24 cellular contexts compared by ENCODE assay signal in genomic region chr11:110177057-110177397, GRCh38.
"Had no signal": no experiment of that assay in that cellular context is flagged by ENCODE, and none has a peak within 500 bp of the region (broad histone marks: within the 10 kb centered on the region; RNA-seq: fewer than 3 reads in every experiment).

No MANE protein-coding gene starts in this region.

- H3K9me3 Mint-ChIP-seq: activated B cell treated with CpG ODN at 0.5 μM for 24 hours; activated CD4-positive, alpha-beta T cell treated with anti-CD3 and anti-CD28 coated beads, Interleukin-2, amount 10 ng/mL, durations not matched to agents 24 days and 14 days; activated naive CD4-positive, alpha-beta T cell treated with anti-CD3 and anti-CD28 coated beads, Interleukin-2, amount 50 U/mL, for 72 hours; activated naive CD8-positive, alpha-beta T cell treated with anti-CD3 and anti-CD28 coated beads, Interleukin-2, amount 50 U/mL, for 24 hours; activated T-cell treated with anti-CD3 and anti-CD28 coated beads, Interleukin-2, amount 50 U/mL, for 4 hours; central memory CD8-positive, alpha-beta T cell; T-helper 1 cell treated with Interleukin-12 subunit alpha and Interleukin-12 subunit beta and Interleukin-4 antibody, amounts not matched to agents 30 μg/mL and 1 μg/mL, for 36 hours had no signal

- ATAC-seq: activated CD8-positive, alpha-beta memory T cell treated with anti-CD3 and anti-CD28 coated beads, Interleukin-2, amount 10 ng/mL, durations not matched to agents 7 days and 5 days; activated naive CD4-positive, alpha-beta T cell treated with anti-CD3 and anti-CD28 coated beads, Interleukin-2, amount 50 U/mL, for 72 hours; activated naive CD8-positive, alpha-beta T cell treated with anti-CD3 and anti-CD28 coated beads, Interleukin-2, amount 50 U/mL, for 24 hours; activated T-cell treated with anti-CD3 and anti-CD28 coated beads, Interleukin-2, amount 50 U/mL, for 4 hours; body of pancreas; Panc1 had no signal

- H3K36me3 Mint-ChIP-seq: activated CD8-positive, alpha-beta memory T cell treated with anti-CD3 and anti-CD28 coated beads, Interleukin-2, amount 10 ng/mL, durations not matched to agents 7 days and 5 days; activated naive CD4-positive, alpha-beta T cell treated with anti-CD3 and anti-CD28 coated beads, Interleukin-2, amount 50 U/mL, for 72 hours had no signal

- DNase-seq: activated B cell treated with CpG ODN at 0.5 μM for 24 hours; activated CD4-positive, alpha-beta T cell treated with anti-CD3 and anti-CD28 coated beads for 1 hour; activated CD4-positive, alpha-beta T cell treated with anti-CD3 and anti-CD28 coated beads, Interleukin-2, amount 10 ng/mL, durations not matched to agents 24 days and 14 days; activated CD4-positive, alpha-beta T cell treated with anti-CD3 and anti-CD28 coated beads, Interleukin-2, amount 50 U/mL, for 48 hours; activated CD8-positive, alpha-beta memory T cell treated with anti-CD3 and anti-CD28 coated beads, Interleukin-2, amount 10 ng/mL, durations not matched to agents 7 days and 5 days; activated effector memory CD4-positive, alpha-beta T cell treated with anti-CD3 and anti-CD28 coated beads, Interleukin-2, amount 50 U/mL, for 16 hours; activated naive CD4-positive, alpha-beta T cell treated with Interleukin-2 at 50 U/mL for 16 hours; activated naive CD8-positive, alpha-beta T cell treated with anti-CD3 and anti-CD28 coated beads, Interleukin-2, amount 50 U/mL, for 24 hours; activated T-cell treated with anti-CD3 and anti-CD28 coated beads, Interleukin-2, amount 50 U/mL, for 4 hours; amniotic stem cell; body of pancreas; MM.1S; NCI-H1105 treated with DMSO at 0.1 percent for 48 hours; NCI-H2029; NCI-H2107; NCI-H2171 treated with DMSO at 0.1 percent for 48 hours; NCI-H526 treated with DMSO at 0.1 percent for 48 hours; NK-92 treated with Interleukin-12 subunit alpha and Interleukin-12 subunit beta, amount 100 ng/mL, for 24 hours; OCI-M1; SHP77 had no signal

- H3K27ac Mint-ChIP-seq: activated B cell treated with CpG ODN at 0.5 μM for 24 hours; activated CD4-positive, alpha-beta T cell treated with anti-CD3 and anti-CD28 coated beads, Interleukin-2, amount 10 ng/mL, durations not matched to agents 24 days and 14 days; activated CD8-positive, alpha-beta memory T cell treated with anti-CD3 and anti-CD28 coated beads, Interleukin-2, amount 10 ng/mL, durations not matched to agents 7 days and 5 days; activated naive CD4-positive, alpha-beta T cell treated with anti-CD3 and anti-CD28 coated beads, Interleukin-2, amount 50 U/mL, for 72 hours; activated naive CD8-positive, alpha-beta T cell treated with anti-CD3 and anti-CD28 coated beads, Interleukin-2, amount 50 U/mL, for 24 hours; T-helper 1 cell treated with Interleukin-12 subunit alpha and Interleukin-12 subunit beta and Interleukin-4 antibody, amounts not matched to agents 30 μg/mL and 1 μg/mL, for 36 hours had no signal

- H3K4me3 Mint-ChIP-seq: activated B cell treated with CpG ODN at 0.5 μM for 24 hours; activated CD4-positive, alpha-beta T cell treated with anti-CD3 and anti-CD28 coated beads, Interleukin-2, amount 10 ng/mL, durations not matched to agents 24 days and 14 days; activated CD8-positive, alpha-beta memory T cell treated with anti-CD3 and anti-CD28 coated beads, Interleukin-2, amount 10 ng/mL, durations not matched to agents 7 days and 5 days; activated naive CD8-positive, alpha-beta T cell treated with anti-CD3 and anti-CD28 coated beads, Interleukin-2, amount 50 U/mL, for 24 hours; activated T-cell treated with anti-CD3 and anti-CD28 coated beads, Interleukin-2, amount 50 U/mL, for 4 hours; central memory CD8-positive, alpha-beta T cell; T-helper 1 cell treated with Interleukin-12 subunit alpha and Interleukin-12 subunit beta and Interleukin-4 antibody, amounts not matched to agents 30 μg/mL and 1 μg/mL, for 36 hours had no signal
